In the genomic region with DNA sequence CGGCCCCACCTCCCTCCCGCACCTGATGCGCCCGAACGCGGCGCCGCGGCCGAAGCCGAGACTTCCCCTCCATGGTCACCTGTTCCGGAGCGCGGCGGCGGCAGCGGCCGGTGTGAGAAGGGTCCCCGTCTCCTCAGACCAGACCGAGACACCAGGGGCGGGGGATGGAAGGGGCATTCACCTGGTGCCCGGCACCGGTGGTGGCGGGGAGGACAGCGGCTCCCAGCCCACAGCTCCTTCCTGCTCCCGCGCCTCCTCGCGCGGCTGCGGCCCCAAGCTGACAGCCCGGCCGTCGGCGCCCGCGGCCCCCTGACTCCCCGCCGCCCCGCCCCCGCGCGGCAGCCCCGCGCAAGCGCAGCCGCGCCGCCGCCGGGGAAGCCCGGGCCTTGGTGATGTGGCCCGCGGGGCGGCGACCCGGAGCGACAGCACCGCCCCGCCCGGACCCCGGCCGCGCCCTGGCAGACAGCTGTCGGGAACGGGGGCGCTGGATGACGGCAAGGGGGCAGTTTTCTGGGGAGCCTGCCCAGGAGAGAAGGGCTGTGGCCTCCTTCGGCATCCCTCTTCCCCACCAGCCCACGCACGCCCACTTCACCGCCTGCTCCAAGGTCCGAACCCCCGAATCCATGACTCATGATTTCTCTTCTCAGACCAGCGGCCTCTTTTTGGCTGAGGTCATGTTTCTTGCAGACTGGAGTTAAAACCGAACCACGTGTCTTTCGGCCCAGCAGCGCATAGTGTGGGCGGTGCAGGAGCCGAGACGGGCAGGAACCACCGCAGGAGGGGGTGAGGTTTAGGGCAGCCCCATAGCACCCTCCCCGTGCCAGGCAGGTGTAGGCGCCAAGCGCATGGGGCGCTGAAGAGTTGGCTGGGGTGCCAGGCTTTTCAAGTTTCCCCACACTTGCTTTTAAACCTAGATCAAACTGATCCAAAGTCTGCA, we compare ENCODE assay signal across 8 cellular contexts. TPM values are rescaled to one million over a fixed set of nuclear protein-coding genes. Genes with fewer than 3 reads are reported as not detected.
A peak's percentile ranks its signal among the peaks of the same experiment; 100 is the strongest.
DNase-seq lines count a peak whose midpoint lies in the region; ATAC-seq lines count a peak whose summit lies in the region.

A gene with protein sequence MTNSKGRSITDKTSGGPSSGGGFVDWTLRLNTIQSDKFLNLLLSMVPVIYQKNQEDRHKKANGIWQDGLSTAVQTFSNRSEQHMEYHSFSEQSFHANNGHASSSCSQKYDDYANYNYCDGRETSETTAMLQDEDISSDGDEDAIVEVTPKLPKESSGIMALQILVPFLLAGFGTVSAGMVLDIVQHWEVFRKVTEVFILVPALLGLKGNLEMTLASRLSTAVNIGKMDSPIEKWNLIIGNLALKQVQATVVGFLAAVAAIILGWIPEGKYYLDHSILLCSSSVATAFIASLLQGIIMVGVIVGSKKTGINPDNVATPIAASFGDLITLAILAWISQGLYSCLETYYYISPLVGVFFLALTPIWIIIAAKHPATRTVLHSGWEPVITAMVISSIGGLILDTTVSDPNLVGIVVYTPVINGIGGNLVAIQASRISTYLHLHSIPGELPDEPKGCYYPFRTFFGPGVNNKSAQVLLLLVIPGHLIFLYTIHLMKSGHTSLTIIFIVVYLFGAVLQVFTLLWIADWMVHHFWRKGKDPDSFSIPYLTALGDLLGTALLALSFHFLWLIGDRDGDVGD (minus strand): TSS at position 282 of the 937 bp plus-strand sequence. CDS start 29,763 bp downstream, outside the sequence.

- peak within 1 kb of the TSS; percentile 77 for H3K4me3 ChIP-seq in SJCRH30

- H3K4me1 Mint-ChIP-seq in IgD-negative memory B cell = peaks cover 18 to 22% (median 22%) of the 10 kb centered on the region in 3 donors

- H3K9me3 ChIP-seq in SJCRH30 (replicated peaks) = no peaks in the 10 kb centered on the region

- H3K27ac ChIP-seq in SJCRH30 = peak within 1 kb of the TSS; percentile 63

- peaks cover 6% of the 10 kb centered on the region for H3K27me3 Mint-ChIP-seq in IgD-negative memory B cell

- no peaks in the 10 kb centered on the region for H3K36me3 ChIP-seq in SJCRH30

- DNase-seq in EL = peak; percentile 96
- peak; percentile 71 to 75 for DNase-seq in SJCRH30
- DNase-seq in activated naive CD4-positive, alpha-beta T cell treated with Interleukin-2 at 50 U/mL for 16 hours = peak; percentile 82
- peak; percentile 92 for DNase-seq in germinal center (ENCODE audit: low spot score)
- peak in 52 of 56 donors; percentile 28 to 84 (median 60) for DNase-seq in nucleus accumbens (lab: John Stamatoyannopoulos, UW)
- DNase-seq in superior temporal gyrus (ENCODE audit: extremely low spot score) = peak; percentile 51

- H3K27me3 ChIP-seq in SJCRH30 = 0 out of 2 replicates have a peak, but pooled peaks cover 4% of the 10 kb centered on the region

- H3K27ac Mint-ChIP-seq in IgD-negative memory B cell = peak within 1 kb of the TSS; percentile 93 to 99 (median 98)

- no peaks in the 10 kb centered on the region for H3K9me3 Mint-ChIP-seq in IgD-negative memory B cell

- H3K36me3 Mint-ChIP-seq in IgD-negative memory B cell = no peaks in the 10 kb centered on the region

- peak; percentile 77 for ATAC-seq in GM21576 (IDR thresholded peaks at IDR 0.05; ENCODE audit: unreplicated experiment)

- H3K4me1 ChIP-seq in SJCRH30 = no peaks in the 10 kb centered on the region; the same call in 1 of the 2 replicates

- peak within 1 kb of the TSS; percentile 92 to 99 (median 96) for H3K4me3 Mint-ChIP-seq in IgD-negative memory B cell

RNA-seq across cellular contexts. Expression of the gene that starts here (rescaled TPM):
- 0.83 TPM for polyA plus RNA-seq in IgD-negative memory B cell
- total RNA-seq in SJCRH30 (2014; rRNA removed; shearing (Covaris generic)) = 2.4 and 5.2 TPM in 2 replicates

Comparison
In these comparisons a context has a peak if more than half of its experiments do, and no peak if none do; other contexts are left out.
1. Peak in every context shown above with its lines: DNase-seq, ATAC-seq, H3K4me3 ChIP-seq and H3K27ac ChIP-seq.